ENCODE assay signal across 9 cellular contexts in genomic region chr5:125835293-125836172, GRCh38.
A peak's percentile ranks its signal among the peaks of the same experiment; 100 is the strongest.
DNase-seq lines count a peak whose midpoint lies in the region; ATAC-seq, FAIRE-seq and TF ChIP-seq lines count a peak whose summit lies in the region.
"Had no signal": no experiment of that assay in that cellular context is flagged by ENCODE, and none has a peak within 500 bp of the region (broad histone marks: within the 10 kb centered on the region; RNA-seq: fewer than 3 reads in every experiment).

No MANE protein-coding gene starts in this region.

- BruUV-seq in GM12878 (replicated peaks; lab: Mats Ljungman, UMichigan): no TSS peak

- H2AFZ ChIP-seq in GM12878 (ENCODE audit: control insufficient read depth, low read depth, low read length): no peak overlapping the region

- H3K27me3 ChIP-seq in GM12878 (replicated peaks in 1 of 2; ENCODE audit: control insufficient read depth in 2 of 2, insufficient read depth in 2 of 2, low read length in 1 of 2): no peaks in the 10 kb centered on the region
- H3K27me3 ChIP-seq in prostate gland (replicated peaks; ENCODE audit: insufficient read depth): no peaks in the 10 kb centered on the region

- H3K4me2 ChIP-seq in GM12878 (ENCODE audit: control insufficient read depth, insufficient read depth): no peak overlapping the region

- POLR2A ChIA-PET in GM12878 (lab: Charles Lee): no interaction called here

- no peak overlapping the region for H3K9ac ChIP-seq in GM12878 (ENCODE audit: control insufficient read depth, insufficient read depth, low read length)

- TF ChIP-seq RAD21 in GM12878 (IDR thresholded peaks at IDR 0.05; ENCODE audit: insufficient read depth, low read depth, low read length): peak; percentile 67

- SMC1A ChIA-PET in GM12878 (lab: Charles Lee; ENCODE audit: uncharacterized antibody, unreplicated experiment): interaction anchor here (0.7 to 1.2 kb wide), 3 partner anchors 11 to 963 kb away, joined by 3 read pairs; no protein-coding TSS in a partner anchor

- no peak for TF ChIP-seq POLR2A in GM12878 (IDR thresholded peaks at IDR 0.05; ENCODE audit: low read depth, low read length)
- no peak for TF ChIP-seq POLR2A in prostate gland (IDR thresholded peaks at IDR 0.05)

- H4K20me1 ChIP-seq in GM12878 (ENCODE audit: control insufficient read depth, insufficient read depth): no peaks in the 10 kb centered on the region

- no peak for FAIRE-seq in GM12878 (lab: Jason Lieb, UNC)
- FAIRE-seq: colon had no signal

- CTCF ChIA-PET in GM12878 (lab: Yijun Ruan, JAX): interaction anchor here (0.7 to 1.5 kb wide), 2 partner anchors 11 to 18 kb away, joined by 4 read pairs; no protein-coding TSS in a partner anchor

- in situ Hi-C loops in ACHN (cut with HindIII; ENCODE audit: low pct_ligation_motif_present, low pct_unique_long_range_greater_than_20kb, low sequenced_read_pairs) (no loop called here), GM12878 (cut with MboI) (no loop called here)

- ATAC-seq in GM19035 (IDR thresholded peaks at IDR 0.05; ENCODE audit: unreplicated experiment): peak; percentile 83
- peak; percentile 76 for ATAC-seq in HG03469 (IDR thresholded peaks at IDR 0.05; ENCODE audit: unreplicated experiment)
- ATAC-seq in GM12878: peak; percentile 74

- H3K9me3 ChIP-seq in GM12878 (replicated peaks; ENCODE audit: control insufficient read depth, insufficient read depth, low read length) (no peaks in the 10 kb centered on the region), prostate gland (no peaks in the 10 kb centered on the region)

- RAD21 ChIA-PET in GM12878 (lab: Charles Lee; ENCODE audit: unreplicated experiment): interaction anchor here (0.7 to 1.2 kb wide), 2 partner anchors 914 to 1778 kb away, joined by 3 read pairs; no protein-coding TSS in a partner anchor

- no peaks in the 10 kb centered on the region for H3K36me3 ChIP-seq in GM12878 (ENCODE audit: control insufficient read depth in 2 of 2, insufficient read depth in 2 of 2, low read length in 1 of 2)
- no peaks in the 10 kb centered on the region for H3K36me3 ChIP-seq in prostate gland

- intact Hi-C loops in GM12878 (cut with micrococcal nuclease; ENCODE audit: unreplicated experiment): no loop called here
- intact Hi-C loops in prostate gland (cut with DNase I): no loop called here

- no peaks in the 10 kb centered on the region for H3K79me2 ChIP-seq in GM12878 (ENCODE audit: control insufficient read depth, insufficient read depth, low read length)

- peak; percentile 49 for DNase-seq in ACHN
- DNase-seq in GM12878 (ENCODE audit: low read depth, low spot score): no peak
- peak; percentile 71 for DNase-seq in iPS-NIHi7 (ENCODE audit: extremely low spot score)
- DNase-seq in substantia nigra (lab: John Stamatoyannopoulos, UW): peak in 39 of 49 donors; percentile 1 to 66 (median 18)
- no peak for DNase-seq in NCI-H1930 (lab: John Stamatoyannopoulos, UW)
- no peak for DNase-seq in prostate gland (ENCODE audit: low spot score)

- H3K4me1 ChIP-seq in GM12878 (ENCODE audit: control insufficient read depth, insufficient read depth, low read length) (no peaks in the 10 kb centered on the region), prostate gland (replicated peaks) (no peaks in the 10 kb centered on the region)

- no peak for TF ChIP-seq EP300 in GM12878 (IDR thresholded peaks at IDR 0.05; ENCODE audit: borderline replicate concordance in 1 of 2, control insufficient read depth in 1 of 2, low read depth in 2 of 2, low read length in 2 of 2)

- TF ChIP-seq CTCF in GM12878 (IDR thresholded peaks at IDR 0.05 in 2 of 3, conservative IDR thresholded peaks at IDR 0.05 in 1 of 3; ENCODE audit: control insufficient read depth in 2 of 3, extremely low read depth in 1 of 3, insufficient read depth in 1 of 3, low read depth in 3 of 3, low read length in 3 of 3) (peak; percentile 44 to 49 (median 47); a peak in 5 of 6 replicates), prostate gland (IDR thresholded peaks at IDR 0.05) (peak in 2 of 4 experiments; percentile 17 to 49)

- 9% methylated on average over 11 of the region's 11 CpGs for WGBS in GM12878 (ENCODE audit: insufficient coverage, insufficient replicate concordance, low lambda C conversion rate, missing lambda C conversion rate)
- WGBS in prostate gland: 33% methylated on average over 11 of the region's 11 CpGs

- H3K27ac ChIP-seq in GM12878 (ENCODE audit: control insufficient read depth, insufficient read depth) (no peak overlapping the region), substantia nigra (ENCODE audit: low read depth, low read length, poor library complexity, severe bottlenecking) (no peak overlapping the region), prostate gland (no peak overlapping the region)

- H3K4me3 ChIP-seq in GM12878 (no peak overlapping the region), prostate gland (no peak overlapping the region)

TF ChIP-seq in GM12878, 131 proteins besides CTCF, POLR2A, EP300 and RAD21:
- TF ChIP-seq SMC3 (IDR thresholded peaks at IDR 0.05; ENCODE audit: borderline replicate concordance, low read length) (0 out of 2 replicates have a peak, but pooled peaks have one; percentile 7), BACH1 (IDR thresholded peaks at IDR 0.05; ENCODE audit: borderline replicate concordance) (no peak), CREB1 (IDR thresholded peaks at IDR 0.05; ENCODE audit: low read depth) (no peak), ETV6 (conservative IDR thresholded peaks at IDR 0.05 in 1 of 2, IDR thresholded peaks at IDR 0.05 in 1 of 2; ENCODE audit: borderline replicate concordance in 1 of 2, low read depth in 1 of 2) (no peak)

Comparison
In these comparisons a context has a peak if more than half of its experiments do, and no peak if none do; other contexts are left out.
1. DNase-seq: peak in ACHN (single experiment), iPS-NIHi7 (single experiment) and substantia nigra (39 of 49); none in GM12878 (single experiment), NCI-H1930 (0 of 2) and prostate gland (single experiment).
2. Peak in every context shown above with its lines, with median percentiles within 50 percentile points of each other: ATAC-seq.